Comparison of ENCODE assay signal across 8 cellular contexts in the genomic region with DNA sequence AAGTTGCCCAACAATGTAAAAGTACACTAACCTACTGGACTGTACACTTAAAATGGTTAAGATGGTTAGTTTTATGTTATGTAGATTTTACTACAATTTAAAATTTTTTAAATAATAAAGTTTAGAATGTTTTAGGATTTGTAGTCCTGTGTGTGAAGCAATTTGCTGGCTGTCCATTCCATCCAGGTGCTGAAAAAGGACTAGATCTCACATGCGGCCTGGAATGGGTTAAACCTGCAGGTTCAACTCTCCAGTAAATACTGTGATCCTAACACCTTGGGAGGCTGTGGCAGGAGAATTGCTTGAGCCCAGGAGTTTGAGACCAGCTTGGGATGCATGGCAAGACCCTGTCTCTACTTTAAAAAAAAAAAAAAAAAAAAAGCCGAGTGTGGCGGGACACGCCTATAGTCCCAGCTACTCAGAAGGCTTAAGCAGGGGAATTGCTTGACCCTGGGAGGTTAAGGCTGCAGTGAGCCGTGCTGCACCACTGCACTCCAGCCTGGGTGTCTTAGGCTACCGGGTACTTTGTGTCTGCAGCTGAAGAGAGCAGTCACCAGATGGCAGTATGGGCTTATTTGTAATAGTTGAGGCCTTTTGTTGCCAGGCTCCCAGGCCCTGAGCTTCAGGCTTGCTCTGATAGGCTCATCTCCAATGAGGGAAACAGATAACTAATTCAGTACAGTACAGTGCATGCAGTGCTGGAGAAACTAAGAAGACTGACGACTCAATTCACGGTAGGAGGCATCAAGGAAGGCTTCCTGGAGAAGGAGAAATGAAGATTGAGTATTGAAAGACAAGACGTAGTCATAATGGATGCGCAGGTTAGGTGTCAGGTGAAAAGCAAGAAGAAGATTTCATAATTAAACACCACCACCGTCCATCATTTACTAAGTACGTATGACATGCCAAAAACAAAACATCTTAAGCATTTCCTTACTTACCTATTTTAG.
DNase-seq lines count a peak whose midpoint lies in the region; ATAC-seq and TF ChIP-seq lines count a peak whose summit lies in the region.

No MANE protein-coding gene starts in this region.

- in situ Hi-C loops in G401 (cut with HindIII; ENCODE audit: low sequenced_read_pairs): no loop called here

- DNase-seq in G401 (ENCODE audit: low spot score) (peak; percentile 76), NCI-H524 (lab: John Stamatoyannopoulos, UW) (peak; percentile 75 to 92), memory B cell (ENCODE audit: low spot score in 2 of 2) (peak; percentile 41 to 49), coronary artery (ENCODE audit: low spot score) (no peak)
- DNase-seq in activated CD4-positive, alpha-beta T cell treated with anti-CD3 and anti-CD28 coated beads, Interleukin-2, amount 10 ng/mL, durations not matched to agents 24 days and 14 days: peak; percentile 87
- DNase-seq in effector CD4-positive, alpha-beta T cell: peak; percentile 39
- peak; percentile 2 to 16 for DNase-seq in stimulated activated CD8-positive, alpha-beta memory T cell treated with anti-CD3 and anti-CD28 coated beads, Interleukin-7, amount 100 ng/mL, for 1 hour (ENCODE audit: low read depth in 2 of 2)

- ATAC-seq in HG03196 (IDR thresholded peaks at IDR 0.05; ENCODE audit: unreplicated experiment) (peak; percentile 57), memory B cell (ENCODE audit: low read depth) (peak; percentile 82)

- intact Hi-C loops in activated CD4-positive, alpha-beta T cell treated with anti-CD3 and anti-CD28 coated beads, Interleukin-2, amount 10 ng/mL, durations not matched to agents 24 days and 14 days (cut with micrococcal nuclease): loop anchor here (1.0 kb wide), 1 partner anchor 97 kb away; no protein-coding TSS in a partner anchor

- no peaks in the 10 kb centered on the region for H3K36me3 Mint-ChIP-seq in activated CD4-positive, alpha-beta T cell treated with anti-CD3 and anti-CD28 coated beads, Interleukin-2, amount 10 ng/mL, durations not matched to agents 24 days and 14 days (ENCODE audit: low read depth)
- H3K36me3 Mint-ChIP-seq in memory B cell: no peaks in the 10 kb centered on the region

- no peaks in the 10 kb centered on the region for H3K9me3 Mint-ChIP-seq in activated CD4-positive, alpha-beta T cell treated with anti-CD3 and anti-CD28 coated beads, Interleukin-2, amount 10 ng/mL, durations not matched to agents 24 days and 14 days
- H3K9me3 Mint-ChIP-seq in memory B cell: no peaks in the 10 kb centered on the region

- peaks cover 19% of the 10 kb centered on the region for H3K27me3 Mint-ChIP-seq in activated CD4-positive, alpha-beta T cell treated with anti-CD3 and anti-CD28 coated beads, Interleukin-2, amount 10 ng/mL, durations not matched to agents 24 days and 14 days
- H3K27me3 Mint-ChIP-seq in memory B cell: peaks cover 1% of the 10 kb centered on the region

- no peak overlapping the region for H3K27ac ChIP-seq in coronary artery

- no peak overlapping the region for H3K4me3 Mint-ChIP-seq in activated CD4-positive, alpha-beta T cell treated with anti-CD3 and anti-CD28 coated beads, Interleukin-2, amount 10 ng/mL, durations not matched to agents 24 days and 14 days
- no peak overlapping the region for H3K4me3 Mint-ChIP-seq in memory B cell

- H3K4me3 ChIP-seq in coronary artery: no peak overlapping the region

- no peak overlapping the region for H3K27ac Mint-ChIP-seq in activated CD4-positive, alpha-beta T cell treated with anti-CD3 and anti-CD28 coated beads, Interleukin-2, amount 10 ng/mL, durations not matched to agents 24 days and 14 days
- H3K27ac Mint-ChIP-seq in memory B cell: no peak overlapping the region

- H3K4me1 Mint-ChIP-seq in activated CD4-positive, alpha-beta T cell treated with anti-CD3 and anti-CD28 coated beads, Interleukin-2, amount 10 ng/mL, durations not matched to agents 24 days and 14 days: peaks cover 7% of the 10 kb centered on the region
- peaks cover 2% of the 10 kb centered on the region for H3K4me1 Mint-ChIP-seq in memory B cell

- TF ChIP-seq CTCF in coronary artery (IDR thresholded peaks at IDR 0.05): no peak
